Comparison of ENCODE assay signal across 1 cellular context in the genomic region with DNA sequence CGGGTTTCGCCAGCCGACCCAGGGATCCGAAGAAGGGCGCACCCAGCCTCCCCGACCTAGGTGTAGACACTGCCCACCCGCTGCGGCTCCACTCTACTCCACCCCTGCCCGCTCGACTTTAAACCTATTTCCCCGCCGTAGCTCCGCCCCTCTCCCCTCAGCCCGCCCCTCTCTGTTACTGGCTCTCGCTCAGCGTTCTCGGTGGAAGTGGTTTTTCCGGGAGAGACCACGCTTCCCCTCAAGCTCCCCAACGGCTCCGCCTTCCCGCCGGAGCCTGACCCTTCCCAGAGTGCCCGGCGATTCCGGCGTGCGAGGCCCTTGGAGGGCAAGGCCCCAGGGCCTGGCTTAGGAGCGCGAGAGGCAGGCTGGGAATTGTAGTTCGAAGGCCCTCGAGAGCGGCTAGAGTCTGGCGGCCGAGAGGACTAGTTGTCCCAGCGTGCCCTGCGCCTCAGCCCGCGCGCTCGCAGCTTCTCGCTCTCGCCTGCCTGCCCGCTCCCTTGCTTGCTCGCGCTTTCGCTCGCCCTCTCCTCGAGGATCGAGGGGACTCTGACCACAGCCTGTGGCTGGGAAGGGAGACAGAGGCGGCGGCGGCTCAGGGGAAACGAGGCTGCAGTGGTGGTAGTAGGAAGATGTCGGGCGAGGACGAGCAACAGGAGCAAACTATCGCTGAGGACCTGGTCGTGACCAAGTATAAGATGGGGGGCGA.
TF ChIP-seq lines count a peak whose summit lies in the region.

PA2G4 (plus strand) TSS at position 451 of the 706 bp plus-strand sequence; CDS start at position 630, 179 bp downstream.

TF ChIP-seq in HepG2, 621 proteins besides CTCF, POLR2A, EP300 and RAD21 (continued from another document and continues in another):
- TF ChIP-seq, protein P1, sequence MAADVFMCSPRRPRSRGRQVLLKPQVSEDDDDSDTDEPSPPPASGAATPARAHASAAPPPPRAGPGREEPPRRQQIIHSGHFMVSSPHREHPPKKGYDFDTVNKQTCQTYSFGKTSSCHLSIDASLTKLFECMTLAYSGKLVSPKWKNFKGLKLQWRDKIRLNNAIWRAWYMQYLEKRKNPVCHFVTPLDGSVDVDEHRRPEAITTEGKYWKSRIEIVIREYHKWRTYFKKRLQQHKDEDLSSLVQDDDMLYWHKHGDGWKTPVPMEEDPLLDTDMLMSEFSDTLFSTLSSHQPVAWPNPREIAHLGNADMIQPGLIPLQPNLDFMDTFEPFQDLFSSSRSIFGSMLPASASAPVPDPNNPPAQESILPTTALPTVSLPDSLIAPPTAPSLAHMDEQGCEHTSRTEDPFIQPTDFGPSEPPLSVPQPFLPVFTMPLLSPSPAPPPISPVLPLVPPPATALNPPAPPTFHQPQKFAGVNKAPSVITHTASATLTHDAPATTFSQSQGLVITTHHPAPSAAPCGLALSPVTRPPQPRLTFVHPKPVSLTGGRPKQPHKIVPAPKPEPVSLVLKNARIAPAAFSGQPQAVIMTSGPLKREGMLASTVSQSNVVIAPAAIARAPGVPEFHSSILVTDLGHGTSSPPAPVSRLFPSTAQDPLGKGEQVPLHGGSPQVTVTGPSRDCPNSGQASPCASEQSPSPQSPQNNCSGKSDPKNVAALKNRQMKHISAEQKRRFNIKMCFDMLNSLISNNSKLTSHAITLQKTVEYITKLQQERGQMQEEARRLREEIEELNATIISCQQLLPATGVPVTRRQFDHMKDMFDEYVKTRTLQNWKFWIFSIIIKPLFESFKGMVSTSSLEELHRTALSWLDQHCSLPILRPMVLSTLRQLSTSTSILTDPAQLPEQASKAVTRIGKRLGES (CRISPR knock-in tag; IDR thresholded peaks at IDR 0.05; ENCODE audit: borderline replicate concordance) = no peak
- TF ChIP-seq ZNF772 (CRISPR knock-in tag; IDR thresholded peaks at IDR 0.05) (peak; percentile 99), GRHL1 (CRISPR knock-in tag; conservative IDR thresholded peaks at IDR 0.05) (peak; percentile 12; the same call in 1 of the 2 replicates), KMT2A (CRISPR knock-in tag; IDR thresholded peaks at IDR 0.05) (peak; percentile 79), DPF2 (CRISPR knock-in tag; IDR thresholded peaks at IDR 0.05; ENCODE audit: borderline replicate concordance, low read depth) (no peak), SIX1 (CRISPR knock-in tag; IDR thresholded peaks at IDR 0.05; ENCODE audit: borderline replicate concordance) (no peak), ZBTB7B (CRISPR knock-in tag; IDR thresholded peaks at IDR 0.05) (peak; percentile 31), MBD4 (IDR thresholded peaks at IDR 0.05; ENCODE audit: borderline replicate concordance, low read length) (peak; percentile 16; the same call in 1 of the 2 replicates), NR2F2 (IDR thresholded peaks at IDR 0.05; ENCODE audit: borderline replicate concordance, low read depth) (no peak), ZNF230 (CRISPR knock-in tag; IDR thresholded peaks at IDR 0.05) (0 out of 2 replicates have a peak, but pooled peaks have one; percentile 17), SRF (IDR thresholded peaks at IDR 0.05; ENCODE audit: low read depth, low read length) (0 out of 2 replicates have a peak, but pooled peaks have one; percentile 55), ZSCAN30 (CRISPR knock-in tag; IDR thresholded peaks at IDR 0.05) (no peak; the same call in 1 of the 2 replicates), FOXC1 (CRISPR knock-in tag; IDR thresholded peaks at IDR 0.05; ENCODE audit: borderline replicate concordance) (peak; percentile 94), ZC3H13 (CRISPR knock-in tag; IDR thresholded peaks at IDR 0.05) (peak; percentile 98), SMC3 (IDR thresholded peaks at IDR 0.05; ENCODE audit: low read length) (no peak), ZFP82 (CRISPR knock-in tag; IDR thresholded peaks at IDR 0.05; ENCODE audit: borderline replicate concordance) (peak; percentile 89), NFE2L1 (CRISPR knock-in tag; IDR thresholded peaks at IDR 0.05; ENCODE audit: borderline replicate concordance) (no peak), NFE2L2 (IDR thresholded peaks at IDR 0.05; ENCODE audit: low read length) (no peak), MXD4 (CRISPR knock-in tag; IDR thresholded peaks at IDR 0.05) (peak; percentile 88; the same call in 1 of the 2 replicates), YEATS4 (CRISPR knock-in tag; IDR thresholded peaks at IDR 0.05; ENCODE audit: borderline replicate concordance) (peak; percentile 80), REPIN1 (CRISPR knock-in tag; IDR thresholded peaks at IDR 0.05; ENCODE audit: borderline replicate concordance, low read depth) (peak; percentile 96), ZNF326 (CRISPR knock-in tag; IDR thresholded peaks at IDR 0.05; ENCODE audit: borderline replicate concordance) (no peak; the same call in 1 of the 2 replicates), ZNF724P (CRISPR knock-in tag; IDR thresholded peaks at IDR 0.05; ENCODE audit: borderline replicate concordance) (no peak; the same call in 1 of the 2 replicates), NCOA1 (CRISPR knock-in tag; IDR thresholded peaks at IDR 0.05) (peak; percentile 91; the same call in 1 of the 2 replicates), ZNF101 (CRISPR knock-in tag; IDR thresholded peaks at IDR 0.05; ENCODE audit: borderline replicate concordance, low read depth) (no peak), DBP (CRISPR knock-in tag; IDR thresholded peaks at IDR 0.05; ENCODE audit: not compliant biosample characterization) (no peak), KAT7 (CRISPR knock-in tag; IDR thresholded peaks at IDR 0.05; ENCODE audit: borderline replicate concordance) (peak; percentile 85; the same call in 1 of the 2 replicates), ETV5 (CRISPR knock-in tag; IDR thresholded peaks at IDR 0.05; ENCODE audit: borderline replicate concordance) (peak; percentile 73; the same call in 1 of the 2 replicates), ZNF431 (CRISPR knock-in tag; IDR thresholded peaks at IDR 0.05; ENCODE audit: borderline replicate concordance, low read depth) (no peak; the same call in 1 of the 2 replicates)
- TF ChIP-seq, protein P2, sequence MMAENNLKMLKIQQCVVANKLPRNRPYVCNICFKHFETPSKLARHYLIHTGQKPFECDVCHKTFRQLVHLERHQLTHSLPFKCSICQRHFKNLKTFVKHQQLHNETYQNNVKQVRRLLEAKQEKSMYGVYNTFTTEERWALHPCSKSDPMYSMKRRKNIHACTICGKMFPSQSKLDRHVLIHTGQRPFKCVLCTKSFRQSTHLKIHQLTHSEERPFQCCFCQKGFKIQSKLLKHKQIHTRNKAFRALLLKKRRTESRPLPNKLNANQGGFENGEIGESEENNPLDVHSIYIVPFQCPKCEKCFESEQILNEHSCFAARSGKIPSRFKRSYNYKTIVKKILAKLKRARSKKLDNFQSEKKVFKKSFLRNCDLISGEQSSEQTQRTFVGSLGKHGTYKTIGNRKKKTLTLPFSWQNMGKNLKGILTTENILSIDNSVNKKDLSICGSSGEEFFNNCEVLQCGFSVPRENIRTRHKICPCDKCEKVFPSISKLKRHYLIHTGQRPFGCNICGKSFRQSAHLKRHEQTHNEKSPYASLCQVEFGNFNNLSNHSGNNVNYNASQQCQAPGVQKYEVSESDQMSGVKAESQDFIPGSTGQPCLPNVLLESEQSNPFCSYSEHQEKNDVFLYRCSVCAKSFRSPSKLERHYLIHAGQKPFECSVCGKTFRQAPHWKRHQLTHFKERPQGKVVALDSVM (CRISPR knock-in tag; IDR thresholded peaks at IDR 0.05) = 0 out of 2 replicates have a peak, but pooled peaks have one; percentile 12
- TF ChIP-seq, protein P3, sequence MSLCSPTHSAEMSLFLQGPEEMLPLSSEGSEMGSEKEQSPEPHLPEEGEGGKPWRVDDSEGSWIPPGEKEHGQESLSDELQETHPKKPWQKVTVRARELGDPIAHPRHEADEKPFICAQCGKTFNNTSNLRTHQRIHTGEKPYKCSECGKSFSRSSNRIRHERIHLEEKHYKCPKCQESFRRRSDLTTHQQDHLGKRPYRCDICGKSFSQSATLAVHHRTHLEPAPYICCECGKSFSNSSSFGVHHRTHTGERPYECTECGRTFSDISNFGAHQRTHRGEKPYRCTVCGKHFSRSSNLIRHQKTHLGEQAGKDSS (CRISPR knock-in tag; IDR thresholded peaks at IDR 0.05; ENCODE audit: borderline replicate concordance, low read depth) = peak; percentile 80; the same call in 1 of the 2 replicates
- TF ChIP-seq, protein P4, sequence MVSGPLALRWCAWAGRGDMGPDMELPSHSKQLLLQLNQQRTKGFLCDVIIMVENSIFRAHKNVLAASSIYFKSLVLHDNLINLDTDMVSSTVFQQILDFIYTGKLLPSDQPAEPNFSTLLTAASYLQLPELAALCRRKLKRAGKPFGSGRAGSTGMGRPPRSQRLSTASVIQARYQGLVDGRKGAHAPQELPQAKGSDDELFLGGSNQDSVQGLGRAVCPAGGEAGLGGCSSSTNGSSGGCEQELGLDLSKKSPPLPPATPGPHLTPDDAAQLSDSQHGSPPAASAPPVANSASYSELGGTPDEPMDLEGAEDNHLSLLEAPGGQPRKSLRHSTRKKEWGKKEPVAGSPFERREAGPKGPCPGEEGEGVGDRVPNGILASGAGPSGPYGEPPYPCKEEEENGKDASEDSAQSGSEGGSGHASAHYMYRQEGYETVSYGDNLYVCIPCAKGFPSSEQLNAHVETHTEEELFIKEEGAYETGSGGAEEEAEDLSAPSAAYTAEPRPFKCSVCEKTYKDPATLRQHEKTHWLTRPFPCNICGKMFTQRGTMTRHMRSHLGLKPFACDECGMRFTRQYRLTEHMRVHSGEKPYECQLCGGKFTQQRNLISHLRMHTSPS (CRISPR knock-in tag; IDR thresholded peaks at IDR 0.05; ENCODE audit: low read depth) = peak; percentile 67; the same call in 1 of the 2 replicates
- TF ChIP-seq, protein P5, sequence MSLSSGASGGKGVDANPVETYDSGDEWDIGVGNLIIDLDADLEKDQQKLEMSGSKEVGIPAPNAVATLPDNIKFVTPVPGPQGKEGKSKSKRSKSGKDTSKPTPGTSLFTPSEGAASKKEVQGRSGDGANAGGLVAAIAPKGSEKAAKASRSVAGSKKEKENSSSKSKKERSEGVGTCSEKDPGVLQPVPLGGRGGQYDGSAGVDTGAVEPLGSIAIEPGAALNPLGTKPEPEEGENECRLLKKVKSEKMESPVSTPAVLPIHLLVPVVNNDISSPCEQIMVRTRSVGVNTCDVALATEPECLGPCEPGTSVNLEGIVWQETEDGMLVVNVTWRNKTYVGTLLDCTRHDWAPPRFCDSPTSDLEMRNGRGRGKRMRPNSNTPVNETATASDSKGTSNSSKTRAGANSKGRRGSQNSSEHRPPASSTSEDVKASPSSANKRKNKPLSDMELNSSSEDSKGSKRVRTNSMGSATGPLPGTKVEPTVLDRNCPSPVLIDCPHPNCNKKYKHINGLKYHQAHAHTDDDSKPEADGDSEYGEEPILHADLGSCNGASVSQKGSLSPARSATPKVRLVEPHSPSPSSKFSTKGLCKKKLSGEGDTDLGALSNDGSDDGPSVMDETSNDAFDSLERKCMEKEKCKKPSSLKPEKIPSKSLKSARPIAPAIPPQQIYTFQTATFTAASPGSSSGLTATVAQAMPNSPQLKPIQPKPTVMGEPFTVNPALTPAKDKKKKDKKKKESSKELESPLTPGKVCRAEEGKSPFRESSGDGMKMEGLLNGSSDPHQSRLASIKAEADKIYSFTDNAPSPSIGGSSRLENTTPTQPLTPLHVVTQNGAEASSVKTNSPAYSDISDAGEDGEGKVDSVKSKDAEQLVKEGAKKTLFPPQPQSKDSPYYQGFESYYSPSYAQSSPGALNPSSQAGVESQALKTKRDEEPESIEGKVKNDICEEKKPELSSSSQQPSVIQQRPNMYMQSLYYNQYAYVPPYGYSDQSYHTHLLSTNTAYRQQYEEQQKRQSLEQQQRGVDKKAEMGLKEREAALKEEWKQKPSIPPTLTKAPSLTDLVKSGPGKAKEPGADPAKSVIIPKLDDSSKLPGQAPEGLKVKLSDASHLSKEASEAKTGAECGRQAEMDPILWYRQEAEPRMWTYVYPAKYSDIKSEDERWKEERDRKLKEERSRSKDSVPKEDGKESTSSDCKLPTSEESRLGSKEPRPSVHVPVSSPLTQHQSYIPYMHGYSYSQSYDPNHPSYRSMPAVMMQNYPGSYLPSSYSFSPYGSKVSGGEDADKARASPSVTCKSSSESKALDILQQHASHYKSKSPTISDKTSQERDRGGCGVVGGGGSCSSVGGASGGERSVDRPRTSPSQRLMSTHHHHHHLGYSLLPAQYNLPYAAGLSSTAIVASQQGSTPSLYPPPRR (CRISPR knock-in tag; IDR thresholded peaks at IDR 0.05; ENCODE audit: borderline replicate concordance) = peak; percentile 72
- TF ChIP-seq, protein P6, sequence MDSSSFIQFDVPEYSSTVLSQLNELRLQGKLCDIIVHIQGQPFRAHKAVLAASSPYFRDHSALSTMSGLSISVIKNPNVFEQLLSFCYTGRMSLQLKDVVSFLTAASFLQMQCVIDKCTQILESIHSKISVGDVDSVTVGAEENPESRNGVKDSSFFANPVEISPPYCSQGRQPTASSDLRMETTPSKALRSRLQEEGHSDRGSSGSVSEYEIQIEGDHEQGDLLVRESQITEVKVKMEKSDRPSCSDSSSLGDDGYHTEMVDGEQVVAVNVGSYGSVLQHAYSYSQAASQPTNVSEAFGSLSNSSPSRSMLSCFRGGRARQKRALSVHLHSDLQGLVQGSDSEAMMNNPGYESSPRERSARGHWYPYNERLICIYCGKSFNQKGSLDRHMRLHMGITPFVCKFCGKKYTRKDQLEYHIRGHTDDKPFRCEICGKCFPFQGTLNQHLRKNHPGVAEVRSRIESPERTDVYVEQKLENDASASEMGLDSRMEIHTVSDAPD (CRISPR knock-in tag; IDR thresholded peaks at IDR 0.05) = peak; percentile 71; the same call in 1 of the 2 replicates
- TF ChIP-seq, protein P7, sequence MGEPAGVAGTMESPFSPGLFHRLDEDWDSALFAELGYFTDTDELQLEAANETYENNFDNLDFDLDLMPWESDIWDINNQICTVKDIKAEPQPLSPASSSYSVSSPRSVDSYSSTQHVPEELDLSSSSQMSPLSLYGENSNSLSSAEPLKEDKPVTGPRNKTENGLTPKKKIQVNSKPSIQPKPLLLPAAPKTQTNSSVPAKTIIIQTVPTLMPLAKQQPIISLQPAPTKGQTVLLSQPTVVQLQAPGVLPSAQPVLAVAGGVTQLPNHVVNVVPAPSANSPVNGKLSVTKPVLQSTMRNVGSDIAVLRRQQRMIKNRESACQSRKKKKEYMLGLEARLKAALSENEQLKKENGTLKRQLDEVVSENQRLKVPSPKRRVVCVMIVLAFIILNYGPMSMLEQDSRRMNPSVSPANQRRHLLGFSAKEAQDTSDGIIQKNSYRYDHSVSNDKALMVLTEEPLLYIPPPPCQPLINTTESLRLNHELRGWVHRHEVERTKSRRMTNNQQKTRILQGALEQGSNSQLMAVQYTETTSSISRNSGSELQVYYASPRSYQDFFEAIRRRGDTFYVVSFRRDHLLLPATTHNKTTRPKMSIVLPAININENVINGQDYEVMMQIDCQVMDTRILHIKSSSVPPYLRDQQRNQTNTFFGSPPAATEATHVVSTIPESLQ (CRISPR knock-in tag; conservative IDR thresholded peaks at IDR 0.05) = no peak
